In genomic region chr2:36568533-36569246, GRCh38 we compare ENCODE assay signal across 11 cellular contexts. TPM values are rescaled to one million over a fixed set of nuclear protein-coding genes. Genes with fewer than 3 reads are reported as not detected.
DNase-seq lines count a peak whose midpoint lies in the region; ATAC-seq, FAIRE-seq and TF ChIP-seq lines count a peak whose summit lies in the region.
"Had no signal": no experiment of that assay in that cellular context is flagged by ENCODE, and none has a peak within 500 bp of the region (broad histone marks: within the 10 kb centered on the region; RNA-seq: fewer than 3 reads in every experiment).

No MANE protein-coding gene starts in this region.

- peak overlapping the region; percentile 99 for H2BK5ac ChIP-seq in IMR-90 (ENCODE audit: low read depth, low read length, poor library complexity, severe bottlenecking)

- H4K8ac ChIP-seq in IMR-90 (ENCODE audit: low read depth in 2 of 2, low read length in 2 of 2), result peak overlapping the region; percentile 79 to 85

- peak overlapping the region; percentile 96 for H3K14ac ChIP-seq in IMR-90 (replicated peaks; ENCODE audit: low read depth, low read length)

- POLR2A ChIA-PET in IMR-90 (lab: Charles Lee; ENCODE audit: unreplicated experiment), result no interaction called here

- CTCF ChIA-PET in IMR-90 (lab: Yijun Ruan, JAX), result interaction anchor here (0.8 kb wide), 1 partner anchor 14 kb away, joined by 3 read pairs; no protein-coding TSS in a partner anchor

- in situ Hi-C loops in IMR-90 (cut with MboI; ENCODE audit: low sequenced_read_pairs), result no loop called here
- in situ Hi-C loops in astrocyte of the spinal cord (cut with HindIII; ENCODE audit: low sequenced_read_pairs), result no loop called here

- peaks cover 9% of the 10 kb centered on the region for H3K9me1 ChIP-seq in IMR-90 (ENCODE audit: insufficient read depth, low read length)

- no peaks in the 10 kb centered on the region for H3K9me3 ChIP-seq in IMR-90 (ENCODE audit: control insufficient read depth, insufficient read depth, low read length)

- peak; percentile 23; the same call in 1 of the 2 replicates for TF ChIP-seq POLR2A in IMR-90 (IDR thresholded peaks at IDR 0.05; ENCODE audit: low read depth, low read length)

- H4K5ac ChIP-seq in IMR-90 (ENCODE audit: low read depth, low read length), result peak overlapping the region; percentile 47; the same call in 1 of the 2 replicates

- no peaks in the 10 kb centered on the region for H4K20me1 ChIP-seq in IMR-90 (ENCODE audit: insufficient read depth, low read length)

- peak overlapping the region; percentile 79; the same call in 1 of the 3 replicates for H2BK15ac ChIP-seq in IMR-90 (ENCODE audit: low read depth, low read length)

- H2BK20ac ChIP-seq in IMR-90 (ENCODE audit: low read depth, low read length), result peak overlapping the region; percentile 87

- H3K4me2 ChIP-seq in IMR-90 (ENCODE audit: low read depth, low read length), result peak overlapping the region; percentile 78

- H3K4me1 ChIP-seq in IMR-90 (ENCODE audit: control insufficient read depth, insufficient read depth, low read length), result peaks cover 10% of the 10 kb centered on the region

- no TSS peak for BruUV-seq in IMR-90 (replicated peaks; lab: Mats Ljungman, UMichigan)

- H3K4ac ChIP-seq in IMR-90 (ENCODE audit: low read depth, low read length), result peak overlapping the region; percentile 85; the same call in 1 of the 2 replicates

- peak overlapping the region; percentile 92 for H4K91ac ChIP-seq in IMR-90 (ENCODE audit: insufficient read depth, low read depth, low read length)

- H2AK5ac ChIP-seq in IMR-90 (ENCODE audit: low read depth, low read length), result peak overlapping the region; percentile 91

- peak; percentile 66 for DNase-seq in IMR-90
- DNase-seq in astrocyte of the spinal cord (ENCODE audit: low read depth, low spot score), result peak; percentile 56
- peak; percentile 75 for DNase-seq in kidney tubule cell (ENCODE audit: low spot score)
- peak; percentile 19 for DNase-seq in urothelium cell line (ENCODE audit: low spot score)
- no peak for DNase-seq in NCI-H2029 (lab: John Stamatoyannopoulos, UW)
- DNase-seq in T-helper 9 cell, result no peak
- DNase-seq in SHP77 treated with DMSO at 0.1 percent for 48 hours (lab: John Stamatoyannopoulos, UW), result no peak
- DNase-seq: activated CD4-positive, alpha-beta T cell treated with anti-CD3 and anti-CD28 coated beads for 48 hours; erythroblast; NCI-H1694 had no signal

- H3K36me3 ChIP-seq in IMR-90 (ENCODE audit: control insufficient read depth, insufficient read depth, low read length), result peaks cover 12% of the 10 kb centered on the region

- peaks cover 30 to 59% of the 10 kb centered on the region in 2 experiments for H3K79me1 ChIP-seq in IMR-90 (ENCODE audit: low read depth in 1 of 2, low read length in 2 of 2)

- TF ChIP-seq CTCF in IMR-90 (conservative IDR thresholded peaks at IDR 0.05; ENCODE audit: low read depth, low read length), result no peak
- no peak for TF ChIP-seq CTCF in astrocyte of the spinal cord (IDR thresholded peaks at IDR 0.05; ENCODE audit: low read depth, low read length)

- H3K18ac ChIP-seq in IMR-90 (ENCODE audit: low read depth, low read length), result peak overlapping the region; percentile 58; the same call in 1 of the 2 replicates

- no peak overlapping the region for H2AK9ac ChIP-seq in IMR-90 (replicated peaks; ENCODE audit: low read depth, low read length, poor library complexity)

- H3K4me3 ChIP-seq in IMR-90 (ENCODE audit: insufficient read depth, low read depth, low read length) (no peak overlapping the region), astrocyte of the spinal cord (ENCODE audit: low read depth, low read length) (no peak overlapping the region)

- no peak for TF ChIP-seq RAD21 in IMR-90 (IDR thresholded peaks at IDR 0.05; ENCODE audit: low read length)

- peak overlapping the region; percentile 46; the same call in 1 of the 2 replicates for H3K9ac ChIP-seq in IMR-90 (ENCODE audit: low read depth, low read length)

- H2AFZ ChIP-seq in IMR-90 (replicated peaks; ENCODE audit: low read length, poor library complexity), result no peak overlapping the region

- peak overlapping the region; percentile 92 for H3K23ac ChIP-seq in IMR-90 (ENCODE audit: low read depth, low read length)

- H2BK120ac ChIP-seq in IMR-90 (ENCODE audit: low read depth, low read length), result peak overlapping the region; percentile 92

- peak overlapping the region; percentile 88 for H3K56ac ChIP-seq in IMR-90 (ENCODE audit: extremely low read depth, insufficient read depth, low read length)

- peak overlapping the region; percentile 73 for H3K27ac ChIP-seq in IMR-90 (ENCODE audit: insufficient read depth, low read length)

- dilution Hi-C loops in IMR-90 (cut with HindIII; ENCODE audit: low sequenced_read_pairs, unreplicated experiment), result no loop called here

- ATAC-seq in IMR-90 (ENCODE audit: low read depth), result peak; percentile 63
- ATAC-seq: activated naive CD4-positive, alpha-beta T cell treated with anti-CD3 and anti-CD28 coated beads, Interleukin-2, amount 50 U/mL, for 72 hours had no signal

- WGBS in IMR-90 (ENCODE audit: extremely low coverage in 2 of 2, insufficient read length in 1 of 2), 2 experiments, result no CpG with 5 or more reads among the region's 6 CpGs

- FAIRE-seq in urothelium cell line (lab: Jason Lieb, UNC), result peak; percentile 73

- intact Hi-C loops in IMR-90 (cut with micrococcal nuclease), result loop anchor here (1.0 kb wide), 1 partner anchor 29 kb away; no protein-coding TSS in a partner anchor

- H3K27me3 ChIP-seq in IMR-90 (ENCODE audit: control insufficient read depth, insufficient read depth, low read length), result no peaks in the 10 kb centered on the region

TF ChIP-seq in IMR-90, 13 proteins besides CTCF, POLR2A, EP300 and RAD21:
- 0 out of 2 replicates have a peak, but pooled peaks have one; percentile 33 for TF ChIP-seq FOS (IDR thresholded peaks at IDR 0.05; ENCODE audit: low read depth, low read length)
- peak; percentile 42; the same call in 1 of the 2 replicates for TF ChIP-seq CEBPB (IDR thresholded peaks at IDR 0.05; ENCODE audit: low read depth, low read length)
- TF ChIP-seq NFE2L2 (IDR thresholded peaks at IDR 0.05; ENCODE audit: low read depth, low read length), result no peak
- 0 out of 2 replicates have a peak, but pooled peaks have one; percentile 17 for TF ChIP-seq MXI1 (IDR thresholded peaks at IDR 0.05; ENCODE audit: borderline replicate concordance, low read depth, low read length)

RNA-seq across cellular contexts. Expression of gene FEZ2, which starts 29.3 kb away (rescaled TPM):
- total RNA-seq in IMR-90 (2012; rRNA removed), result 19.4 and 43.3 TPM in 2 replicates
- 31.6 and 32.4 TPM in 2 replicates for polyA plus RNA-seq in IMR-90 (2012; rRNA removed)
- polyA plus RNA-seq in IMR-90 (2012; cell fraction: cytosol; rRNA removed), result 5.2 and 11.4 TPM in 2 replicates
- polyA plus RNA-seq in IMR-90 (2012; cell fraction: nucleus; rRNA removed; ENCODE audit: low replicate concordance), result 1.9 and 13.6 TPM in 2 replicates

Comparison
In these comparisons a context has a peak if more than half of its experiments do, and no peak if none do; other contexts are left out.
1. DNase-seq: peak in IMR-90 (single experiment), astrocyte of the spinal cord (single experiment), kidney tubule cell (single experiment) and urothelium cell line (single experiment); none in NCI-H2029 (single experiment), T-helper 9 cell (single experiment) and SHP77 treated with DMSO at 0.1 percent for 48 hours (single experiment).